Comparison of ENCODE assay signal across 25 cellular contexts in genomic region chr6:3876131-3876530, GRCh38. TPM values are rescaled to one million over a fixed set of nuclear protein-coding genes. Genes with fewer than 3 reads are reported as not detected.
DNase-seq lines count a peak whose midpoint lies in the region; ATAC-seq and TF ChIP-seq lines count a peak whose summit lies in the region.
"Had no signal": no experiment of that assay in that cellular context is flagged by ENCODE, and none has a peak within 500 bp of the region (broad histone marks: within the 10 kb centered on the region; RNA-seq: fewer than 3 reads in every experiment).

No MANE protein-coding gene starts in this region.

- no peaks in the 10 kb centered on the region for H3K27me3 ChIP-seq in testis

- H3K4me1 ChIP-seq in testis: peaks cover 5% of the 10 kb centered on the region
- H3K4me1 ChIP-seq: parathyroid adenoma had no signal

- peaks cover 2% of the 10 kb centered on the region for H3K27me3 Mint-ChIP-seq in mesothelial cell of epicardium (ENCODE audit: low read depth)

- TF ChIP-seq CTCF in cardiac fibroblast (IDR thresholded peaks at IDR 0.05; ENCODE audit: low read depth, low read length) (no peak), foreskin fibroblast (IDR thresholded peaks at IDR 0.05; ENCODE audit: low read depth, low read length) (no peak), mesothelial cell of epicardium (IDR thresholded peaks at IDR 0.05; ENCODE audit: unreplicated experiment) (no peak), testis (IDR thresholded peaks at IDR 0.05) (no peak)

- peak overlapping the region; percentile 1 for H3K27ac Mint-ChIP-seq in mesothelial cell of epicardium
- H3K27ac Mint-ChIP-seq in activated naive CD4-positive, alpha-beta T cell treated with anti-CD3 and anti-CD28 coated beads, Interleukin-2, amount 50 U/mL, for 72 hours: no peak overlapping the region
- H3K27ac Mint-ChIP-seq: activated naive CD4-positive, alpha-beta T cell treated with anti-CD3 and anti-CD28 coated beads, Interleukin-2, amount 10 ng/mL, durations not matched to agents 7 days and 5 days; brain; CD8-positive, alpha-beta T cell; memory B cell; natural killer cell treated with Interleukin-12 subunit alpha and Interleukin-12 subunit beta and Interleukin-15 and Interleukin-18, amount 100 ng/mL, for 72 hours had no signal

- WGBS in testis, 2 donors: 34 to 40% methylated on average over 10 of the region's 10 CpGs

- no peak overlapping the region for H3K4me3 ChIP-seq in cardiac fibroblast (replicated peaks in 1 of 2; ENCODE audit: low read depth in 2 of 2, low read length in 2 of 2)
- no peak overlapping the region for H3K4me3 ChIP-seq in foreskin fibroblast (ENCODE audit: low read depth in 1 of 2, low read length in 2 of 2)
- H3K4me3 ChIP-seq in testis: no peak overlapping the region

- no peaks in the 10 kb centered on the region for H3K9me3 Mint-ChIP-seq in mesothelial cell of epicardium
- H3K9me3 Mint-ChIP-seq in activated naive CD4-positive, alpha-beta T cell treated with anti-CD3 and anti-CD28 coated beads, Interleukin-2, amount 50 U/mL, for 72 hours: no peaks in the 10 kb centered on the region
- H3K9me3 Mint-ChIP-seq: activated naive CD4-positive, alpha-beta T cell treated with anti-CD3 and anti-CD28 coated beads, Interleukin-2, amount 10 ng/mL, durations not matched to agents 7 days and 5 days; brain; CD8-positive, alpha-beta T cell; memory B cell; natural killer cell treated with Interleukin-12 subunit alpha and Interleukin-12 subunit beta and Interleukin-15 and Interleukin-18, amount 100 ng/mL, for 72 hours had no signal

- H3K9me3 ChIP-seq in testis: no peaks in the 10 kb centered on the region

- ATAC-seq in GM19328 (IDR thresholded peaks at IDR 0.05; ENCODE audit: unreplicated experiment): no peak
- ATAC-seq in activated naive CD4-positive, alpha-beta T cell treated with anti-CD3 and anti-CD28 coated beads, Interleukin-2, amount 50 U/mL, for 72 hours: no peak
- ATAC-seq: CD8-positive, alpha-beta T cell; HepG2; natural killer cell treated with Interleukin-12 subunit alpha and Interleukin-12 subunit beta and Interleukin-15 and Interleukin-18, amount 100 ng/mL, for 72 hours had no signal

- peak overlapping the region; percentile 56 to 62 for H3K27ac ChIP-seq in testis
- H3K27ac ChIP-seq: parathyroid adenoma had no signal

- DNase-seq in cardiac fibroblast (ENCODE audit: low read depth in 2 of 2) (peak; percentile 55 to 89), foreskin fibroblast (peak; percentile 68 to 72), mesothelial cell of epicardium (ENCODE audit: low spot score in 2 of 2, unreplicated experiment in 2 of 2) (no peak), testis (peak; percentile 70), GOT3 (lab: John Stamatoyannopoulos, UW) (no peak)
- no peak for DNase-seq in activated naive CD4-positive, alpha-beta T cell treated with anti-CD3 and anti-CD28 coated beads, Interleukin-2, amount 50 U/mL, for 72 hours (ENCODE audit: low spot score in 2 of 2)
- DNase-seq: activated CD4-positive, alpha-beta T cell treated with anti-CD3 and anti-CD28 coated beads, Interleukin-2, amount 50 U/mL, for 4 hours; activated naive CD4-positive, alpha-beta T cell treated with anti-CD3 and anti-CD28 coated beads, Interleukin-2, amount 10 ng/mL, durations not matched to agents 7 days and 5 days; activated T-cell treated with anti-CD3 and anti-CD28 coated beads, Interleukin-2, amount 50 U/mL, for 1 hour; DMS79; NCI-H1417 treated with DMSO at 0.1 percent for 48 hours; NCI-H2171; NCI-H69; SHP77 treated with DMSO at 0.1 percent for 48 hours; stimulated activated CD4-positive, alpha-beta T cell treated with anti-CD3 and anti-CD28 coated beads, Interleukin-12 subunit alpha, Interleukin-12 subunit beta, amount 100 ng/mL, for 4 hours; substantia nigra; T-helper 1 cell had no signal

- H3K36me3 ChIP-seq in testis (ENCODE audit: low read depth, missing control alignments): no peaks in the 10 kb centered on the region

- peaks cover 11% of the 10 kb centered on the region for H3K4me1 Mint-ChIP-seq in mesothelial cell of epicardium
- H3K4me1 Mint-ChIP-seq: activated naive CD4-positive, alpha-beta T cell treated with anti-CD3 and anti-CD28 coated beads, Interleukin-2, amount 10 ng/mL, durations not matched to agents 7 days and 5 days; brain; memory B cell had no signal

- intact Hi-C loops in testis (cut with DNase I; ENCODE audit: low total_unique reads): no loop called here

- TF ChIP-seq POLR2A in testis (IDR thresholded peaks at IDR 0.05): no peak

- H3K36me3 Mint-ChIP-seq in mesothelial cell of epicardium: no peaks in the 10 kb centered on the region
- no peaks in the 10 kb centered on the region for H3K36me3 Mint-ChIP-seq in activated naive CD4-positive, alpha-beta T cell treated with anti-CD3 and anti-CD28 coated beads, Interleukin-2, amount 50 U/mL, for 72 hours
- H3K36me3 Mint-ChIP-seq: activated naive CD4-positive, alpha-beta T cell treated with anti-CD3 and anti-CD28 coated beads, Interleukin-2, amount 10 ng/mL, durations not matched to agents 7 days and 5 days; brain; CD8-positive, alpha-beta T cell; memory B cell; natural killer cell treated with Interleukin-12 subunit alpha and Interleukin-12 subunit beta and Interleukin-15 and Interleukin-18, amount 100 ng/mL, for 72 hours had no signal

- no peak overlapping the region for H3K4me3 Mint-ChIP-seq in mesothelial cell of epicardium
- H3K4me3 Mint-ChIP-seq: activated naive CD4-positive, alpha-beta T cell treated with anti-CD3 and anti-CD28 coated beads, Interleukin-2, amount 10 ng/mL, durations not matched to agents 7 days and 5 days; brain; CD8-positive, alpha-beta T cell; memory B cell; natural killer cell treated with Interleukin-12 subunit alpha and Interleukin-12 subunit beta and Interleukin-15 and Interleukin-18, amount 100 ng/mL, for 72 hours had no signal

RNA-seq across cellular contexts. Expression of gene FAM50B, which starts 27.0 kb away (rescaled TPM):
- total RNA-seq in mesothelial cell of epicardium: 7.0 to 7.9 TPM (median 7.1 TPM) in 3 replicates
- 10 to 100 TPM; 27.4 to 38.6 TPM for total RNA-seq in testis
- polyA plus RNA-seq in testis (ENCODE audit: insufficient read depth, low read depth, low replicate concordance): 24.5 TPM
- total RNA-seq in activated naive CD4-positive, alpha-beta T cell treated with anti-CD3 and anti-CD28 coated beads, Interleukin-2, amount 50 U/mL, for 72 hours: 1 to 10 TPM; 5.7 to 7.5 TPM
- total RNA-seq: HepG2, OCI-LY7 had no signal

Comparison
In these comparisons a context has a peak if more than half of its experiments do, and no peak if none do; other contexts are left out.
1. DNase-seq: peak in cardiac fibroblast (2 of 2), foreskin fibroblast (2 of 2) and testis (single experiment); none in mesothelial cell of epicardium (0 of 2), activated naive CD4-positive, alpha-beta T cell treated with anti-CD3 and anti-CD28 coated beads, Interleukin-2, amount 50 U/mL, for 72 hours (0 of 2) and GOT3 (single experiment).